ENCODE assay signal across 8 cellular contexts in the genomic region with DNA sequence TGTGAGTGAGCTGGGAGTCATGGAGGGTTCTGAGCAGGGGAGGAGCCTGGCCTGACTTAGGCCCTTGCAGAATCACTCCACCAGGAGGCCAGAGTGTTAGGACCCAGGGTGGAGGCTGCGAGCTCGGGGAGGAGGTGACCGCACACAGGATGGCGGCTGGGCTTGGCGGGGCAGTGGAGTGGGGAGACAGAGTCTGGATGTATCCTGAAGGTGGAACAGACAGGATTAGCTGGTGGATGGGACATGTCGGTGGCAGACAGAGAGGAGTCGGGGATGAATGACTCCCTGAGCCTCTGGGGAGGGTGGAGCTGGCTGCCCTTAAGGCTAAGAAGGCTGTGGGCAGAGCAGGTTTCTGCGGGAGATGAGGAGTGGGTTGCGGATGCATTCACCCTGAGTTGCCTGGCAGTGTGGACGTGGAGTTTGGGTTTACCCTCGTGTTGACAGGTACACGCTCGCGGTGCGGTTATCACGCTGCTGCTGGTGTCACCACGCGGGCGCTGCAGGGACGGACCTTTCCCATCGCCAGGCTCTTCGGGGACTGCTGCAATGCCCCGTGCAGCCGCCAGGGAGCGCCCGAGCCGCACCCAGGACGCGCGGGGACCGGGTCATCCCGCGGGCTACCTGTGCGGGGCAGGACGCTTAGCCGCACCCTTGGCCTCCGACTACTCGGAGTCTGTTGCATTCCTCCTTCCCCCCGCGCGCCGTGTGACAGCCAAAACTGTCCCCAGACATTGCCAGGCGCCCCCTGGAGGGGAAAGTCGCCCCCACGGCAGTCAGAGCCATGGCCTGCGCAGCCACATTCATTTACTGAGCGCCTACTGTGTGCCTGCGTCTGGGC. TPM values are rescaled to one million over a fixed set of nuclear protein-coding genes. Genes with fewer than 3 reads are reported as not detected.
A peak's percentile ranks its signal among the peaks of the same experiment; 100 is the strongest.
DNase-seq lines count a peak whose midpoint lies in the region; ATAC-seq, FAIRE-seq and TF ChIP-seq lines count a peak whose summit lies in the region.

No MANE protein-coding gene starts in this region.

- H3K36me3 Mint-ChIP-seq in activated T-cell treated with anti-CD3 and anti-CD28 coated beads, Interleukin-2, amount 50 U/mL, for 72 hours (ENCODE audit: insufficient read depth in 2 of 2), result no peaks in the 10 kb centered on the region
- no peaks in the 10 kb centered on the region for H3K36me3 Mint-ChIP-seq in neural progenitor cell

- DNase-seq in GM18507 (ENCODE audit: extremely low spot score, insufficient read length, low read depth) (peak; percentile 71), Panc1 (ENCODE audit: low read depth, low spot score) (peak; percentile 61), fibroblast of pulmonary artery (ENCODE audit: low read depth) (peak; percentile 59), neural progenitor cell (ENCODE audit: low spot score) (peak; percentile 93), substantia nigra (lab: John Stamatoyannopoulos, UW) (peak in 47 of 49 donors; percentile 14 to 87 (median 63))
- peak; percentile 80 to 90 for DNase-seq in activated T-cell treated with anti-CD3 and anti-CD28 coated beads, Interleukin-2, amount 50 U/mL, for 72 hours

- peak overlapping the region; percentile 66 for H3K4me2 ChIP-seq in neural progenitor cell

- H3K79me2 ChIP-seq in ACC112 (ENCODE audit: control insufficient read depth, insufficient read depth, low read length, unreplicated experiment), result no peaks in the 10 kb centered on the region
- H3K79me2 ChIP-seq in neural progenitor cell (ENCODE audit: low read depth), result no peaks in the 10 kb centered on the region

- POLR2A ChIA-PET in Panc1 (lab: Charles Lee), result interaction anchor here (0.7 kb wide), 1 partner anchor 302 kb away, joined by 4 read pairs; no protein-coding TSS in a partner anchor

- H3K9me3 ChIP-seq in HUES48 (ENCODE audit: control insufficient read depth, insufficient read depth, low read length), result no peaks in the 10 kb centered on the region
- H3K9me3 ChIP-seq in Panc1 (ENCODE audit: control insufficient read depth, insufficient read depth, low read depth, low read length), result no peaks in the 10 kb centered on the region
- H3K9me3 ChIP-seq in neural progenitor cell (ENCODE audit: low read depth), result no peaks in the 10 kb centered on the region

- TF ChIP-seq CTCF in Panc1 (IDR thresholded peaks at IDR 0.05) (peak; percentile 100), fibroblast of pulmonary artery (IDR thresholded peaks at IDR 0.05; ENCODE audit: low read length, missing control alignments) (peak; percentile 86), neural progenitor cell (IDR thresholded peaks at IDR 0.05) (peak; percentile 82)

- peak; percentile 64 for FAIRE-seq in GM18507 (lab: Jason Lieb, UNC)

- H3K4me3 ChIP-seq in ACC112 (ENCODE audit: low read depth, low read length), result peak overlapping the region; percentile 13
- peak overlapping the region; percentile 56 for H3K4me3 ChIP-seq in HUES48 (ENCODE audit: low read depth, low read length)
- peak overlapping the region; percentile 27 to 61 for H3K4me3 ChIP-seq in Panc1 (ENCODE audit: low read depth in 2 of 2, low read length in 2 of 2)
- peak overlapping the region; percentile 17 for H3K4me3 ChIP-seq in fibroblast of pulmonary artery (replicated peaks; ENCODE audit: low read depth, low read length)
- peak overlapping the region; percentile 32 for H3K4me3 ChIP-seq in neural progenitor cell

- no peaks in the 10 kb centered on the region for H3K9me3 Mint-ChIP-seq in activated T-cell treated with anti-CD3 and anti-CD28 coated beads, Interleukin-2, amount 50 U/mL, for 72 hours
- no peaks in the 10 kb centered on the region for H3K9me3 Mint-ChIP-seq in neural progenitor cell

- H3F3A ChIP-seq in neural progenitor cell (ENCODE audit: low read depth), result no peaks in the 10 kb centered on the region

- in situ Hi-C loops in Panc1 (cut with HindIII; ENCODE audit: low pct_unique_long_range_greater_than_20kb, low sequenced_read_pairs), result no loop called here

- H3K9ac ChIP-seq in HUES48 (ENCODE audit: low read depth, low read length), result no peak overlapping the region
- no peak overlapping the region for H3K9ac ChIP-seq in neural progenitor cell

- H3K36me3 ChIP-seq in ACC112 (ENCODE audit: insufficient read depth, low read length), result no peaks in the 10 kb centered on the region
- no peaks in the 10 kb centered on the region for H3K36me3 ChIP-seq in HUES48 (ENCODE audit: control insufficient read depth, insufficient read depth, low read length)
- H3K36me3 ChIP-seq in Panc1 (ENCODE audit: control insufficient read depth, insufficient read depth, low read length), result no peaks in the 10 kb centered on the region
- H3K36me3 ChIP-seq in neural progenitor cell, result no peaks in the 10 kb centered on the region

- no peaks in the 10 kb centered on the region for H3K27me3 ChIP-seq in ACC112 (ENCODE audit: insufficient read depth, low read length)
- no peaks in the 10 kb centered on the region; the same call in 1 of the 2 replicates for H3K27me3 ChIP-seq in HUES48 (ENCODE audit: control insufficient read depth, insufficient read depth, low read length)
- no peaks in the 10 kb centered on the region for H3K27me3 ChIP-seq in Panc1 (ENCODE audit: control insufficient read depth, insufficient read depth, low read length)
- no peaks in the 10 kb centered on the region for H3K27me3 ChIP-seq in neural progenitor cell

- intact Hi-C loops in Panc1 (cut with micrococcal nuclease; ENCODE audit: unreplicated experiment), result loop anchor here (5.0 kb wide), 2 partner anchors 236 to 276 kb away; no protein-coding TSS in a partner anchor

- H3K27ac ChIP-seq in ACC112 (ENCODE audit: low read depth, low read length) (no peak overlapping the region), HUES48 (ENCODE audit: low read depth, low read length) (no peak overlapping the region), Panc1 (ENCODE audit: low read length) (no peak overlapping the region; the same call in 1 of the 2 replicates), neural progenitor cell (no peak overlapping the region), substantia nigra (ENCODE audit: low read depth, low read length, poor library complexity, severe bottlenecking) (no peak overlapping the region)

- peak overlapping the region; percentile 74 to 75 for H3K4me3 Mint-ChIP-seq in activated T-cell treated with anti-CD3 and anti-CD28 coated beads, Interleukin-2, amount 50 U/mL, for 72 hours
- peak overlapping the region; percentile 76 for H3K4me3 Mint-ChIP-seq in neural progenitor cell

- peaks cover 14% of the 10 kb centered on the region for H3K27me3 Mint-ChIP-seq in activated T-cell treated with anti-CD3 and anti-CD28 coated beads, Interleukin-2, amount 50 U/mL, for 72 hours (ENCODE audit: low read depth)
- H3K27me3 Mint-ChIP-seq in neural progenitor cell (ENCODE audit: insufficient read depth, low read depth), result peaks cover 25% of the 10 kb centered on the region

- no TSS peak for BruUV-seq in Panc1 (replicated peaks; lab: Mats Ljungman, UMichigan)

- no peaks in the 10 kb centered on the region for H4K20me1 ChIP-seq in neural progenitor cell (ENCODE audit: low read depth)

- ATAC-seq in Panc1, result peak; percentile 90
- ATAC-seq in activated T-cell treated with anti-CD3 and anti-CD28 coated beads, Interleukin-2, amount 50 U/mL, for 72 hours (replicated peaks in 1 of 2), result peak; percentile 73 to 78

- CTCF ChIA-PET in Panc1 (lab: Charles Lee), result interaction anchor here (0.5 to 2.1 kb wide), 17 partner anchors 14 to 460 kb away, joined by 3 to 19 read pairs (median 6); no protein-coding TSS in a partner anchor

- no peak overlapping the region for H3K27ac Mint-ChIP-seq in activated T-cell treated with anti-CD3 and anti-CD28 coated beads, Interleukin-2, amount 50 U/mL, for 72 hours
- no peak overlapping the region for H3K27ac Mint-ChIP-seq in neural progenitor cell

- H3K4me1 Mint-ChIP-seq in activated T-cell treated with anti-CD3 and anti-CD28 coated beads, Interleukin-2, amount 50 U/mL, for 72 hours (ENCODE audit: low read depth), result peaks cover 25% of the 10 kb centered on the region
- peaks cover 8% of the 10 kb centered on the region for H3K4me1 Mint-ChIP-seq in neural progenitor cell

- H2AFZ ChIP-seq in ACC112 (ENCODE audit: low read length, unreplicated experiment), result no peak overlapping the region
- peak overlapping the region; percentile 63 for H2AFZ ChIP-seq in neural progenitor cell (replicated peaks)

- H3K4me1 ChIP-seq in ACC112 (ENCODE audit: control insufficient read depth, insufficient read depth, low read length, unreplicated experiment), result no peaks in the 10 kb centered on the region
- H3K4me1 ChIP-seq in HUES48 (ENCODE audit: control insufficient read depth, insufficient read depth, low read length), result no peaks in the 10 kb centered on the region
- peaks cover 17% of the 10 kb centered on the region for H3K4me1 ChIP-seq in Panc1 (ENCODE audit: control insufficient read depth, insufficient read depth, low read length)
- H3K4me1 ChIP-seq in neural progenitor cell, result no peaks in the 10 kb centered on the region

RNA-seq across cellular contexts. Expression of gene PTGIS, which starts 43.0 kb away (rescaled TPM):
- total RNA-seq in Panc1 (2021; ENCODE audit: unreplicated experiment) (4.4 TPM), neural progenitor cell (ENCODE audit: low replicate concordance) (31.3 and 35.6 TPM in 2 replicates)
- polyA plus RNA-seq in Panc1 (2012; ENCODE audit: insufficient read length), result 8.5 TPM
- total RNA-seq in activated T-cell treated with anti-CD3 and anti-CD28 coated beads, Interleukin-2, amount 50 U/mL, for 72 hours, result 1 to 10 TPM; 1.8 to 6.3 TPM
